In genomic region chr12:97560766-97561165, GRCh38 we compare ENCODE assay signal across 27 cellular contexts.
DNase-seq lines count a peak whose midpoint lies in the region; ATAC-seq, FAIRE-seq and TF ChIP-seq lines count a peak whose summit lies in the region.
"Had no signal": no experiment of that assay in that cellular context is flagged by ENCODE, and none has a peak within 500 bp of the region (broad histone marks: within the 10 kb centered on the region; RNA-seq: fewer than 3 reads in every experiment).

No MANE protein-coding gene starts in this region.

- TF ChIP-seq RAD21 in neural cell (conservative IDR thresholded peaks at IDR 0.05): no peak

- no peak overlapping the region for H3K4me3 Mint-ChIP-seq in astrocyte (ENCODE audit: unreplicated experiment)
- H3K4me3 Mint-ChIP-seq: activated CD4-positive, alpha-beta memory T cell treated with anti-CD3 and anti-CD28 coated beads for 36 hours; stimulated activated effector memory CD8-positive, alpha-beta T cell treated with anti-CD3 and anti-CD28 coated beads, Interleukin-12 subunit alpha, Interleukin-12 subunit beta, amount 100 ng/mL, for 72 hours; T-helper 1 cell treated with Interleukin-12 subunit alpha and Interleukin-12 subunit beta and Interleukin-4 antibody, amounts not matched to agents 30 μg/mL and 1 μg/mL, for 36 hours had no signal

- FAIRE-seq in astrocyte (lab: Jason Lieb, UNC): no peak
- FAIRE-seq: endometrium, GM12892 had no signal

- peaks cover 13% of the 10 kb centered on the region for H3F3A ChIP-seq in neural cell (ENCODE audit: insufficient read depth, low read length, poor library complexity, severe bottlenecking)

- TF ChIP-seq EP300 in neural cell (conservative IDR thresholded peaks at IDR 0.05; ENCODE audit: poor library complexity, severe bottlenecking): no peak

- H2AFZ ChIP-seq in astrocyte (ENCODE audit: low read depth, low read length) (no peak overlapping the region), neural cell (ENCODE audit: low read depth, low read length) (no peak overlapping the region)
- H2AFZ ChIP-seq: PC-9 had no signal

- H3K4me2 ChIP-seq in astrocyte (ENCODE audit: low read length): peak overlapping the region; percentile 57
- H3K4me2 ChIP-seq in neural cell (ENCODE audit: low read length): peak overlapping the region; percentile 33
- H3K4me2 ChIP-seq: PC-9 had no signal

- H4K20me1 ChIP-seq in astrocyte (ENCODE audit: insufficient read depth, low read length) (no peaks in the 10 kb centered on the region), neural cell (ENCODE audit: insufficient read depth) (no peaks in the 10 kb centered on the region)

- no peak overlapping the region for H3K27ac Mint-ChIP-seq in astrocyte (ENCODE audit: unreplicated experiment)
- H3K27ac Mint-ChIP-seq: activated CD4-positive, alpha-beta memory T cell treated with anti-CD3 and anti-CD28 coated beads for 36 hours; stimulated activated effector memory CD8-positive, alpha-beta T cell treated with anti-CD3 and anti-CD28 coated beads, Interleukin-12 subunit alpha, Interleukin-12 subunit beta, amount 100 ng/mL, for 72 hours; T-helper 1 cell treated with Interleukin-12 subunit alpha and Interleukin-12 subunit beta and Interleukin-4 antibody, amounts not matched to agents 30 μg/mL and 1 μg/mL, for 36 hours had no signal

- H3K9me3 ChIP-seq in HUES64 (ENCODE audit: insufficient read depth, low read depth, low read length) (no peaks in the 10 kb centered on the region), astrocyte (ENCODE audit: insufficient read depth, low read depth, low read length) (no peaks in the 10 kb centered on the region), neural cell (ENCODE audit: low read length) (no peaks in the 10 kb centered on the region)
- H3K9me3 ChIP-seq: esophagus muscularis mucosa, heart left ventricle, left ventricle myocardium inferior, transverse colon had no signal

- DNase-seq in NCI-H146 (lab: John Stamatoyannopoulos, UW) (peak; percentile 53), astrocyte (ENCODE audit: low read depth) (no peak), NAMALWA (ENCODE audit: low spot score) (no peak)
- DNase-seq: activated CD4-positive, alpha-beta memory T cell treated with anti-CD3 and anti-CD28 coated beads for 36 hours; activated naive CD4-positive, alpha-beta T cell; brain microvascular endothelial cell; cerebellar nuclear complex; DMS153; foreskin keratinocyte; heart left ventricle; IMR-90; islet precursor cell; left ventricle myocardium inferior; occipital lobe; PC-9; Right ventricle myocardium superior; transverse colon had no signal

- no peak overlapping the region for H3K9ac ChIP-seq in HUES64 (ENCODE audit: low read depth, low read length)
- no peak overlapping the region for H3K9ac ChIP-seq in astrocyte (ENCODE audit: low read length)
- no peak overlapping the region for H3K9ac ChIP-seq in neural cell (ENCODE audit: low read length)

- H3K27me3 Mint-ChIP-seq in astrocyte (ENCODE audit: low read depth, unreplicated experiment): no peaks in the 10 kb centered on the region

- no peaks in the 10 kb centered on the region for H3K9me2 ChIP-seq in neural cell (ENCODE audit: insufficient read depth, low read length)

- H3K36me3 Mint-ChIP-seq in astrocyte (ENCODE audit: low read depth, unreplicated experiment): no peaks in the 10 kb centered on the region
- H3K36me3 Mint-ChIP-seq: activated CD4-positive, alpha-beta memory T cell treated with anti-CD3 and anti-CD28 coated beads for 36 hours; stimulated activated effector memory CD8-positive, alpha-beta T cell treated with anti-CD3 and anti-CD28 coated beads, Interleukin-12 subunit alpha, Interleukin-12 subunit beta, amount 100 ng/mL, for 72 hours had no signal

- H3K36me3 ChIP-seq in HUES64 (ENCODE audit: insufficient read depth, low read length): peaks cover 36% of the 10 kb centered on the region
- no peaks in the 10 kb centered on the region for H3K36me3 ChIP-seq in astrocyte (ENCODE audit: insufficient read depth, low read length)
- peaks cover 6% of the 10 kb centered on the region for H3K36me3 ChIP-seq in neural cell (ENCODE audit: insufficient read depth, low read length)
- H3K36me3 ChIP-seq: brain microvascular endothelial cell, esophagus muscularis mucosa, heart left ventricle, left ventricle myocardium inferior, transverse colon had no signal

- H3K4me1 ChIP-seq in HUES64 (ENCODE audit: insufficient read depth, low read length): peaks cover 68% of the 10 kb centered on the region
- peaks cover 5% of the 10 kb centered on the region for H3K4me1 ChIP-seq in astrocyte (ENCODE audit: insufficient read depth, low read length)
- H3K4me1 ChIP-seq: transverse colon had no signal

- H3K27me3 ChIP-seq in HUES64 (ENCODE audit: insufficient read depth, low read length) (no peaks in the 10 kb centered on the region), astrocyte (ENCODE audit: insufficient read depth, low read length) (no peaks in the 10 kb centered on the region), neural cell (ENCODE audit: insufficient read depth, low read depth, low read length) (no peaks in the 10 kb centered on the region)
- H3K27me3 ChIP-seq: brain microvascular endothelial cell, esophagus muscularis mucosa, foreskin keratinocyte, heart left ventricle, transverse colon had no signal

- H3K79me2 ChIP-seq in astrocyte (ENCODE audit: insufficient read depth, low read length) (no peaks in the 10 kb centered on the region), neural cell (replicated peaks; ENCODE audit: insufficient read depth, low read length) (no peaks in the 10 kb centered on the region)

- WGBS in HUES64: 81% methylated on average over 3 of the region's 4 CpGs

- H3K4me1 Mint-ChIP-seq in astrocyte (ENCODE audit: low read depth, unreplicated experiment): peaks cover 26% of the 10 kb centered on the region
- H3K4me1 Mint-ChIP-seq: stimulated activated effector memory CD8-positive, alpha-beta T cell treated with anti-CD3 and anti-CD28 coated beads, Interleukin-12 subunit alpha, Interleukin-12 subunit beta, amount 100 ng/mL, for 72 hours had no signal

- H3K27ac ChIP-seq in HUES64 (ENCODE audit: low read depth, low read length): peak overlapping the region; percentile 29
- H3K27ac ChIP-seq in astrocyte (ENCODE audit: low read depth, low read length): no peak overlapping the region
- peak overlapping the region; percentile 38 for H3K27ac ChIP-seq in neural cell (ENCODE audit: low read length)
- H3K27ac ChIP-seq: brain microvascular endothelial cell, esophagus muscularis mucosa, foreskin keratinocyte, heart left ventricle, left ventricle myocardium inferior, PC-9, transverse colon had no signal

- no peaks in the 10 kb centered on the region for H3K9me3 Mint-ChIP-seq in astrocyte (ENCODE audit: unreplicated experiment)
- H3K9me3 Mint-ChIP-seq: activated CD4-positive, alpha-beta memory T cell treated with anti-CD3 and anti-CD28 coated beads for 36 hours; T-helper 1 cell treated with Interleukin-12 subunit alpha and Interleukin-12 subunit beta and Interleukin-4 antibody, amounts not matched to agents 30 μg/mL and 1 μg/mL, for 36 hours had no signal

- TF ChIP-seq CTCF in astrocyte (IDR thresholded peaks at IDR 0.05; ENCODE audit: insufficient read depth, low read depth, low read length) (no peak), neural cell (IDR thresholded peaks at IDR 0.05; ENCODE audit: poor library complexity, severe bottlenecking) (no peak)

- no peak for ATAC-seq in GM18867 (IDR thresholded peaks at IDR 0.05; ENCODE audit: unreplicated experiment)
- no peak for ATAC-seq in GM18498 (IDR thresholded peaks at IDR 0.05; ENCODE audit: unreplicated experiment)
- ATAC-seq: foreskin keratinocyte; heart left ventricle; SK-N-SH treated with all-trans-retinoic acid at 6 μM for 48 hours; stimulated activated effector memory CD8-positive, alpha-beta T cell treated with anti-CD3 and anti-CD28 coated beads, Interleukin-12 subunit alpha, Interleukin-12 subunit beta, amount 100 ng/mL, for 72 hours had no signal

- no peak overlapping the region for H3K4me3 ChIP-seq in HUES64 (ENCODE audit: low read length)
- H3K4me3 ChIP-seq in astrocyte (ENCODE audit: insufficient read depth, low read depth, low read length): no peak overlapping the region
- H3K4me3 ChIP-seq in neural cell (ENCODE audit: low read length): peak overlapping the region; percentile 33
- H3K4me3 ChIP-seq: esophagus muscularis mucosa, heart left ventricle, left ventricle myocardium inferior, PC-9, transverse colon had no signal

TF ChIP-seq in neural cell, 6 proteins besides CTCF, POLR2A, EP300 and RAD21:
- TF ChIP-seq TAF1 (IDR thresholded peaks at IDR 0.05; ENCODE audit: low read depth) (no peak), MXI1 (conservative IDR thresholded peaks at IDR 0.05; ENCODE audit: poor library complexity, severe bottlenecking) (no peak), SMC3 (conservative IDR thresholded peaks at IDR 0.05; ENCODE audit: poor library complexity) (no peak), REST (IDR thresholded peaks at IDR 0.05; ENCODE audit: borderline replicate concordance) (no peak), EZH2 (IDR thresholded peaks at IDR 0.05; ENCODE audit: borderline replicate concordance, insufficient read depth, low read length, poor library complexity, severe bottlenecking) (no peak), POLR2AphosphoS5 (IDR thresholded peaks at IDR 0.05) (no peak)
